Comparison of ENCODE assay signal across 17 cellular contexts in the genomic region with DNA sequence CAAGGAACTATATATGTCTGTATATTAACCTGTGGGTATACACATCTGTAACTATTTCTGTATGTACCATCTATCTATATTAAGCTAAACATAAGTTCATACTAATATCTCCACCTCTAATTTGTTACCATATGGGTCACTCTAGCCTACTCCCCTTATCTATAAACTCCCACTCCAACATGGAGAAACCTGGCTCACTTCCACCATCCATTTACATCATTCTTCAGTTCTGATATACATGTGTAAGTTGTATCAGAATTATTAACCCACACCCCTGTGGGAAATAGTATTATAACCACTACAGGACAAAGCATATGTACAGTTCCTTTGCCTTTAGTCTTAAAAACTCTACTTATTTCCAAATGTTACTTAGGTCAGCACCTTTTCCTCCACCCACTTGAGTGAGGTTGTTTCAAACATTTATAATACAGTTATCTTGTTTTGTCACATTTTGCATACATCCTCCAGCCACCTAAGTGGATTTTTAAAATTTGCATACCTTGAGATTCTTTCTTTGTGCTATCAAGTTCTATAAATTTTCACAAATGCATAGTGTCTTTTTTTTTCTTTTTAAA.
"Had no signal": no experiment of that assay in that cellular context is flagged by ENCODE, and none has a peak within 500 bp of the region (broad histone marks: within the 10 kb centered on the region; RNA-seq: fewer than 3 reads in every experiment).

No MANE protein-coding gene starts in this region.

- H3K4me3 Mint-ChIP-seq: mesothelial cell of epicardium had no signal

- H3K36me3 ChIP-seq: neutrophil, vagina had no signal

- H3K27me3 ChIP-seq: ascending aorta, cardiac muscle cell, esophagus muscularis mucosa, neutrophil, tibial artery, vagina had no signal

- H3K27me3 Mint-ChIP-seq: activated naive CD8-positive, alpha-beta T cell treated with anti-CD3 and anti-CD28 coated beads, Interleukin-2, amount 50 U/mL, for 24 hours had no signal

- H3K9me3 ChIP-seq: ascending aorta, esophagus muscularis mucosa, lower lobe of right lung, neutrophil, tibial artery, vagina had no signal

- H3K27ac ChIP-seq: cardiac muscle cell, esophagus muscularis mucosa, lower lobe of right lung, neutrophil, vagina, WERI-Rb-1 had no signal

- DNase-seq: activated CD4-positive, alpha-beta T cell treated with anti-CD3 and anti-CD28 coated beads for 4 hours; activated CD8-positive, alpha-beta memory T cell treated with anti-CD3 and anti-CD28 coated beads for 24 hours; activated gamma-delta T cell; activated naive CD8-positive, alpha-beta T cell treated with anti-CD3 and anti-CD28 coated beads, Interleukin-2, amount 50 U/mL, for 24 hours; foreskin fibroblast; left cardiac atrium; lower lobe of right lung; retina; stimulated activated CD4-positive, alpha-beta T cell treated with anti-CD3 and anti-CD28 coated beads, Interleukin-4, amount 100 ng/mL, for 4 hours; tibial artery; WERI-Rb-1 had no signal

- ATAC-seq: left cardiac atrium had no signal

- H3K4me3 ChIP-seq: cardiac muscle cell, esophagus muscularis mucosa, lower lobe of right lung, tibial artery, vagina had no signal
